11 cellular contexts compared by ENCODE assay signal in the genomic region with DNA sequence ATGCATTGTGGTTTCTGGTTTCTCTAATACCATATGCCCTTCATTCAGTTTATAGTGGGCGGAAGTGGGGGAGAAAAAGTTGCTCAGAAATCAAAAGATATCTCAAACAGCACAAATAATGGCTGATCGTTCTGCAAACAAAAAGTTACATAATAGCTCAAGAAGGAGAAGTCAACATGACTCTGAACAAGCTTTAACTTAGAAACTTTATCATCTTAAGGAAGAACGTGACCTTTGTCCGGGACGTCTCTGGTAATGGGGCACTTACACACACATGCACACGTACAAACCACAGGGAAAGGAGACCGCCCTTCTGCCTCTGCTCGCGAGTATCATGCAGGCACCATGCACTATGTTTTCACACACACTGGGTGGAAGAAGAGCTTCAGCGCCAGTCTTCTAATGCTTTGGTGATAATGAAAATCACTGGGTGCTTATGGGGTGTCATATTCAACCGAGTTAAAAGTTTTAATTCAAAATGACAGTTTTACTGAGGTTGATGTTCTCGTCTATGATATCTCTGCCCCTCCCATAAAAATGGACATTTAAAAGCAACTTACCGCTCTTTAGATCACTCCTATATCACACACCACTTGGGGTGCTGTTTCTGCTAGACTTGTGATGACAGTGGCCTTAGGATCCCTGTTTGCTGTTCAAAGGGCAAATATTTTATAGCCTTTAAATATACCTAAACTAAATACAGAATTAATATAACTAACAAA.
DNase-seq lines count a peak whose midpoint lies in the region.
"Had no signal": no experiment of that assay in that cellular context is flagged by ENCODE, and none has a peak within 500 bp of the region (broad histone marks: within the 10 kb centered on the region; RNA-seq: fewer than 3 reads in every experiment).

No MANE protein-coding gene starts in this region.

- peak; percentile 50 for DNase-seq in activated T-cell treated with anti-CD3 and anti-CD28 coated beads, Interleukin-2, amount 50 U/mL, for 1 hour
- DNase-seq in activated T-cell treated with anti-CD3 and anti-CD28 coated beads, Interleukin-2, amount 50 U/mL, for 48 hours: no peak
- DNase-seq in T-helper 9 cell (peak; percentile 44), glomerular visceral epithelial cell (ENCODE audit: extremely low spot score) (peak; percentile 9), NCI-H2196 treated with DMSO at 0.1 percent for 48 hours (lab: John Stamatoyannopoulos, UW; ENCODE audit: unreplicated experiment) (no peak), NCI-H146 treated with DMSO at 0.1 percent for 48 hours (lab: John Stamatoyannopoulos, UW; ENCODE audit: unreplicated experiment) (no peak)
- peak in 5 of 6 experiments; percentile 22 to 40 (median 23) for DNase-seq in stimulated activated naive CD4-positive, alpha-beta T cell (lab: John Stamatoyannopoulos, UW)
- DNase-seq in activated CD8-positive, alpha-beta memory T cell treated with anti-CD3 and anti-CD28 coated beads, Interleukin-2, amount 50 U/mL, for 48 hours: no peak
- DNase-seq: activated naive CD4-positive, alpha-beta T cell treated with Interleukin-2 at 50 U/mL for 16 hours; NCI-H526 treated with DMSO at 0.1 percent for 48 hours; occipital lobe had no signal

Comparison
In these comparisons a context has a peak if more than half of its experiments do, and no peak if none do; other contexts are left out.
1. DNase-seq: peak in activated T-cell treated with anti-CD3 and anti-CD28 coated beads, Interleukin-2, amount 50 U/mL, for 1 hour (single experiment), T-helper 9 cell (single experiment), glomerular visceral epithelial cell (single experiment) and stimulated activated naive CD4-positive, alpha-beta T cell (5 of 6); none in activated T-cell treated with anti-CD3 and anti-CD28 coated beads, Interleukin-2, amount 50 U/mL, for 48 hours (0 of 2), NCI-H2196 treated with DMSO at 0.1 percent for 48 hours (single experiment), NCI-H146 treated with DMSO at 0.1 percent for 48 hours (single experiment) and activated CD8-positive, alpha-beta memory T cell treated with anti-CD3 and anti-CD28 coated beads, Interleukin-2, amount 50 U/mL, for 48 hours (single experiment).